In genomic region chr10:822661-823367, GRCh38 we compare ENCODE assay signal across 13 cellular contexts.
A peak's percentile ranks its signal among the peaks of the same experiment; 100 is the strongest.
DNase-seq lines count a peak whose midpoint lies in the region; ATAC-seq and TF ChIP-seq lines count a peak whose summit lies in the region.
"Had no signal": no experiment of that assay in that cellular context is flagged by ENCODE, and none has a peak within 500 bp of the region (broad histone marks: within the 10 kb centered on the region; RNA-seq: fewer than 3 reads in every experiment).

No MANE protein-coding gene starts in this region.

- H3K4me1 Mint-ChIP-seq in neural progenitor cell, result no peaks in the 10 kb centered on the region

- no peak overlapping the region for H3K4me3 Mint-ChIP-seq in neural progenitor cell
- H3K4me3 Mint-ChIP-seq: T-helper 1 cell treated with Interleukin-12 subunit alpha and Interleukin-12 subunit beta and Interleukin-4 antibody, amounts not matched to agents 30 μg/mL and 1 μg/mL, for 36 hours had no signal

- ATAC-seq in HG02623 (IDR thresholded peaks at IDR 0.05; ENCODE audit: unreplicated experiment), result peak; percentile 38
- ATAC-seq: Panc1 had no signal

- H3K27me3 ChIP-seq in neural progenitor cell, result no peaks in the 10 kb centered on the region
- H3K27me3 ChIP-seq in HAP-1 (ENCODE audit: low read depth), result no peaks in the 10 kb centered on the region
- H3K27me3 ChIP-seq: suprapubic skin had no signal

- H3K4me2 ChIP-seq in neural progenitor cell, result no peak overlapping the region

- H3K36me3 ChIP-seq in neural progenitor cell (peaks cover 3% of the 10 kb centered on the region), HAP-1 (replicated peaks) (peaks cover 79% of the 10 kb centered on the region)

- H3K4me3 ChIP-seq in neural progenitor cell (no peak overlapping the region), HAP-1 (no peak overlapping the region), foreskin fibroblast (ENCODE audit: low read depth in 1 of 2, low read length in 2 of 2) (no peak overlapping the region)
- H3K4me3 ChIP-seq: suprapubic skin had no signal

- H4K20me1 ChIP-seq in neural progenitor cell (ENCODE audit: low read depth), result peaks cover 13% of the 10 kb centered on the region

- H3K9me3 ChIP-seq in neural progenitor cell (ENCODE audit: low read depth) (no peaks in the 10 kb centered on the region), HAP-1 (no peaks in the 10 kb centered on the region)
- H3K9me3 ChIP-seq: suprapubic skin had no signal

- TF ChIP-seq CTCF in GM13977 (IDR thresholded peaks at IDR 0.05; ENCODE audit: extremely low read depth, insufficient read depth, missing control alignments) (no peak), VCaP (conservative IDR thresholded peaks at IDR 0.05) (no peak), neural progenitor cell (IDR thresholded peaks at IDR 0.05) (no peak), foreskin fibroblast (IDR thresholded peaks at IDR 0.05; ENCODE audit: low read depth, low read length) (no peak)

- H3K4me1 ChIP-seq in neural progenitor cell (no peaks in the 10 kb centered on the region), HAP-1 (no peaks in the 10 kb centered on the region)
- H3K4me1 ChIP-seq: suprapubic skin had no signal

- no peak overlapping the region for H2AFZ ChIP-seq in neural progenitor cell (replicated peaks)

- DNase-seq in GM13977 (ENCODE audit: low spot score) (peak; percentile 14), neural progenitor cell (ENCODE audit: low spot score) (no peak), HAP-1 (ENCODE audit: low spot score in 2 of 2) (no peak), foreskin fibroblast (no peak)
- no peak for DNase-seq in activated CD4-positive, CD25-positive, alpha-beta regulatory T cell (lab: John Stamatoyannopoulos, UW)
- DNase-seq: Calu3, MM.1S, NCI-H345 had no signal

- H3K27ac ChIP-seq in VCaP (peak overlapping the region; percentile 96), neural progenitor cell (no peak overlapping the region)
- H3K27ac ChIP-seq: suprapubic skin had no signal

- no peaks in the 10 kb centered on the region for H3K27me3 Mint-ChIP-seq in neural progenitor cell (ENCODE audit: insufficient read depth, low read depth)

- no peak overlapping the region for H3K9ac ChIP-seq in neural progenitor cell

- H3K36me3 Mint-ChIP-seq in neural progenitor cell, result peaks cover 32% of the 10 kb centered on the region

- peak overlapping the region; percentile 60 for H3K27ac Mint-ChIP-seq in neural progenitor cell
- H3K27ac Mint-ChIP-seq: T-helper 1 cell treated with Interleukin-12 subunit alpha and Interleukin-12 subunit beta and Interleukin-4 antibody, amounts not matched to agents 30 μg/mL and 1 μg/mL, for 36 hours had no signal

- no peaks in the 10 kb centered on the region for H3K79me2 ChIP-seq in neural progenitor cell (ENCODE audit: low read depth)

- in situ Hi-C loops in GM13977 (cut with MboI; ENCODE audit: low pct_unique_long_range_greater_than_20kb, low sequenced_read_pairs, unreplicated experiment), result loop anchor here (25.0 kb wide), 1 partner anchor 311 kb away; no protein-coding TSS in a partner anchor
- in situ Hi-C loops in HAP-1 (cut with MboI; ENCODE audit: low sequenced_read_pairs), result no loop called here

- no peaks in the 10 kb centered on the region for H3K9me3 Mint-ChIP-seq in neural progenitor cell
- H3K9me3 Mint-ChIP-seq: T-helper 1 cell treated with Interleukin-12 subunit alpha and Interleukin-12 subunit beta and Interleukin-4 antibody, amounts not matched to agents 30 μg/mL and 1 μg/mL, for 36 hours had no signal

- H3F3A ChIP-seq in neural progenitor cell (ENCODE audit: low read depth), result no peaks in the 10 kb centered on the region
